Comparison of ENCODE assay signal across 23 cellular contexts in genomic region chr9:30944233-30944585, GRCh38.
"Had no signal": no experiment of that assay in that cellular context is flagged by ENCODE, and none has a peak within 500 bp of the region (broad histone marks: within the 10 kb centered on the region; RNA-seq: fewer than 3 reads in every experiment).

No MANE protein-coding gene starts in this region.

- H3K36me3 ChIP-seq: esophagus muscularis mucosa, gastroesophageal sphincter, heart left ventricle, ovary, thoracic aorta, tibial nerve, upper lobe of left lung had no signal

- ATAC-seq: foreskin keratinocyte, heart left ventricle, left lobe of liver, natural killer cell, psoas muscle, right cardiac atrium had no signal

- H3K27ac ChIP-seq: coronary artery, esophagus muscularis mucosa, foreskin keratinocyte, gastroesophageal sphincter, heart left ventricle, hepatocyte, ovary, psoas muscle, skin epidermis, thoracic aorta, tibial nerve, upper lobe of left lung had no signal

- H3K9me3 ChIP-seq: ovary, thoracic aorta had no signal

- H2AFZ ChIP-seq: hepatocyte had no signal

- H3K4me3 Mint-ChIP-seq: memory B cell, natural killer cell had no signal

- H3K4me2 ChIP-seq: hepatocyte had no signal

- H3K4me3 ChIP-seq: coronary artery, esophagus muscularis mucosa, gastroesophageal sphincter, heart left ventricle, hepatocyte, lung, ovary, psoas muscle, skin epidermis, thoracic aorta, tibial nerve, upper lobe of left lung had no signal

- DNase-seq: dermis blood vessel endothelial cell; effector memory CD4-positive, alpha-beta T cell; foreskin keratinocyte; natural killer cell; nucleus accumbens; ovary; psoas muscle; stimulated activated CD4-positive, alpha-beta T cell treated with anti-CD3 and anti-CD28 coated beads, Interleukin-15, amount 100 ng/mL, for 24 hours; stimulated activated CD4-positive, alpha-beta T cell treated with anti-CD3 and anti-CD28 coated beads, Interleukin-2, amount 100 ng/mL, for 48 hours; stimulated activated naive CD4-positive, alpha-beta T cell treated with Interleukin-2 at 50 U/mL for 16 hours had no signal

- H3K27me3 Mint-ChIP-seq: memory B cell had no signal

- H3K4me1 ChIP-seq: esophagus muscularis mucosa, foreskin keratinocyte, gastroesophageal sphincter, heart left ventricle, psoas muscle, tibial nerve, upper lobe of left lung had no signal

- H3K27me3 ChIP-seq: esophagus muscularis mucosa, foreskin keratinocyte, gastroesophageal sphincter, heart left ventricle, hepatocyte, ovary, tibial nerve, upper lobe of left lung had no signal

- H3K4me1 Mint-ChIP-seq: memory B cell, natural killer cell had no signal

- H3K36me3 Mint-ChIP-seq: memory B cell, natural killer cell had no signal

- H3K79me2 ChIP-seq: hepatocyte had no signal

- H3K27ac Mint-ChIP-seq: memory B cell, natural killer cell had no signal
